Comparison of ENCODE assay signal across 8 cellular contexts in the genomic region with DNA sequence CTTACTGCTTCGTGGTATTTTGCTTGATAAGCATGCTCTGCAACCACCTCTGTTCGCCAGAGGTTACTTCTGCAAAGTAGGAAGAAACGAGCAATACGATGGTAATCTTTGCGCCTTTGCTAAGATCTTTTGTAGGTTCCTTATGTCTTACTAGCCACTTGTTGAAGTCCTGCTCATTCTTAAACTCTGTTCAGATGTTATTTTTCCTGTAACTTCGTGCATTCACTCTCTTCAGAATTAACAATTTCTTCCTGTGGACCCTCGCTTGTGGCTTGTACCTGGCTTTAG. TPM values are rescaled to one million over a fixed set of nuclear protein-coding genes. Genes with fewer than 3 reads are reported as not detected.
DNase-seq lines count a peak whose midpoint lies in the region; ATAC-seq and TF ChIP-seq lines count a peak whose summit lies in the region.

No MANE protein-coding gene starts in this region.

- dilution Hi-C loops in mammary epithelial cell (cut with HindIII; ENCODE audit: low sequenced_read_pairs), result no loop called here

- H3K4me3 ChIP-seq in heart left ventricle (peak overlapping the region; percentile 52 to 96 (median 82)), mammary epithelial cell (replicated peaks in 1 of 3; ENCODE audit: insufficient read depth in 1 of 3, low read depth in 2 of 3, low read length in 3 of 3) (peak overlapping the region; percentile 72 to 97 (median 96)), muscle layer of colon (ENCODE audit: low read depth in 1 of 2, low read length in 2 of 2) (peak overlapping the region; percentile 63 to 93)

- peak overlapping the region; percentile 93 to 99 (median 98) for H3K27ac ChIP-seq in heart left ventricle
- H3K27ac ChIP-seq in KOPT-K1 (ENCODE audit: low read depth, low read length, poor library complexity, severe bottlenecking), result peak overlapping the region; percentile 90
- H3K27ac ChIP-seq in mammary epithelial cell (ENCODE audit: insufficient read depth, low read depth, low read length), result peak overlapping the region; percentile 92
- H3K27ac ChIP-seq in muscle layer of colon (ENCODE audit: low read depth, low read length), result peak overlapping the region; percentile 97

- CTCF ChIA-PET in mammary epithelial cell (lab: Charles Lee; ENCODE audit: low non-redundant PET), result interaction anchor here (1.0 kb wide), 1 partner anchor 293 kb away, joined by 4 read pairs; no protein-coding TSS in a partner anchor

- H3K9me3 ChIP-seq in heart left ventricle (peaks cover 0 to 9% (median 0%) of the 10 kb centered on the region in 12 donors), KOPT-K1 (ENCODE audit: insufficient read depth, low read length, poor library complexity, severe bottlenecking) (peaks cover 25% of the 10 kb centered on the region), mammary epithelial cell (replicated peaks; ENCODE audit: insufficient read depth, low read length) (no peaks in the 10 kb centered on the region), muscle layer of colon (ENCODE audit: low read length) (no peaks in the 10 kb centered on the region)

- peaks cover 0 to 57% (median 20%) of the 10 kb centered on the region in 12 donors for H3K4me1 ChIP-seq in heart left ventricle
- peaks cover 8% of the 10 kb centered on the region for H3K4me1 ChIP-seq in mammary epithelial cell (ENCODE audit: insufficient read depth, low read length)
- H3K4me1 ChIP-seq in muscle layer of colon (ENCODE audit: insufficient read depth, low read length), result peaks cover 28% of the 10 kb centered on the region

- no peaks in the 10 kb centered on the region for H4K20me1 ChIP-seq in mammary epithelial cell (ENCODE audit: insufficient read depth, low read length)

- peaks cover 45% of the 10 kb centered on the region for H3K79me2 ChIP-seq in mammary epithelial cell (ENCODE audit: insufficient read depth, low read length)

- TSS peak; percentile 29 for BruUV-seq in mammary epithelial cell (replicated peaks; lab: Mats Ljungman, UMichigan)

- DNase-seq in heart left ventricle (no peak), cardiac septum (ENCODE audit: low spot score) (no peak), mammary epithelial cell (no peak), HPDE6-E6E7 (ENCODE audit: extremely low spot score) (no peak), germinal center (ENCODE audit: low spot score) (no peak)

- peaks cover 0 to 19% (median 10%) of the 10 kb centered on the region in 9 donors for H3K36me3 ChIP-seq in heart left ventricle
- H3K36me3 ChIP-seq in KOPT-K1 (ENCODE audit: insufficient read depth, low read length), result peaks cover 26% of the 10 kb centered on the region
- peaks cover 6% of the 10 kb centered on the region for H3K36me3 ChIP-seq in mammary epithelial cell (ENCODE audit: insufficient read depth, low read length)
- peaks cover 7% of the 10 kb centered on the region for H3K36me3 ChIP-seq in muscle layer of colon (ENCODE audit: insufficient read depth, low read length)

- TF ChIP-seq POLR2A in heart left ventricle (IDR thresholded peaks at IDR 0.05), result no peak

- H3K4me2 ChIP-seq in mammary epithelial cell (ENCODE audit: insufficient read depth, low read depth, low read length), result peak overlapping the region; percentile 88

- H3K27me3 ChIP-seq in heart left ventricle, result no peaks in the 10 kb centered on the region
- no peaks in the 10 kb centered on the region for H3K27me3 ChIP-seq in mammary epithelial cell (ENCODE audit: insufficient read depth, low read length)
- no peaks in the 10 kb centered on the region for H3K27me3 ChIP-seq in muscle layer of colon (ENCODE audit: control insufficient read depth in 1 of 2, insufficient read depth in 2 of 2, low read length in 2 of 2)

- peak overlapping the region; percentile 94 for H2AFZ ChIP-seq in mammary epithelial cell (ENCODE audit: low read depth, low read length)

- TF ChIP-seq CTCF in heart left ventricle (IDR thresholded peaks at IDR 0.05), result no peak
- no peak for TF ChIP-seq CTCF in mammary epithelial cell (conservative IDR thresholded peaks at IDR 0.05 in 1 of 2, IDR thresholded peaks at IDR 0.05 in 1 of 2; ENCODE audit: extremely low read depth in 1 of 2, insufficient read depth in 1 of 2, low read depth in 1 of 2, low read length in 2 of 2)

- no peak for ATAC-seq in heart left ventricle
- no peak for ATAC-seq in GM21447 (IDR thresholded peaks at IDR 0.05; ENCODE audit: unreplicated experiment)

- intact Hi-C loops in heart left ventricle (cut with DNase I), result loop anchor here in 9 of 10 donors (1.0 to 5.0 kb wide), 8 partner anchors 35 to 91 kb away; partner anchors contain the start of gene PHC1 (in 1 of the 9)
- intact Hi-C loops in cardiac septum (cut with DNase I), result loop anchor here (2.0 kb wide), 1 partner anchor 89 kb away; no protein-coding TSS in a partner anchor
- intact Hi-C loops in mammary epithelial cell (cut with micrococcal nuclease), result loop anchor here (1.0 kb wide), 1 partner anchor 89 kb away; no protein-coding TSS in a partner anchor

- H3K9ac ChIP-seq in mammary epithelial cell (ENCODE audit: insufficient read depth, low read length), result peak overlapping the region; percentile 96
- peak overlapping the region; percentile 84 for H3K9ac ChIP-seq in muscle layer of colon (ENCODE audit: low read length)

- WGBS in heart left ventricle, 4 donors, result 0 to 2% (median 0%) methylated on average over 7 of the region's 7 CpGs
- WGBS in mammary epithelial cell (ENCODE audit: low coverage, missing lambda C conversion rate), result 0% methylated on average over 7 of the region's 7 CpGs

- in situ Hi-C loops in mammary epithelial cell (cut with MboI; ENCODE audit: low sequenced_read_pairs in 2 of 2), result loop anchor here in 1 of 2 donors (10.0 kb wide), 1 partner anchor 95 kb away; no protein-coding TSS in a partner anchor

RNA-seq across cellular contexts. Expression of gene M6PR, which starts 0.8 kb away (rescaled TPM):
- total RNA-seq in heart left ventricle (100 to 1,000 TPM in 6 of 9 donors, 10 to 100 TPM in 3; 66.7 to 150 (median 102) TPM), cardiac septum (87.1 TPM), mammary epithelial cell (100 to 1,000 TPM; 117 to 165 TPM)
- polyA plus RNA-seq in heart left ventricle (10 to 100 TPM; 58.7 to 98.6 TPM), mammary epithelial cell (108 TPM)
- polyA minus RNA-seq in mammary epithelial cell, result 319 TPM

RNA-seq across cellular contexts. Expression of gene PHC1, which starts 35.9 kb away (rescaled TPM):
- 10 to 100 TPM; 21.8 to 38.2 (median 24.7) TPM for total RNA-seq in heart left ventricle
- 10 to 100 TPM; 14.1 to 25.4 TPM for polyA plus RNA-seq in heart left ventricle
- total RNA-seq in cardiac septum, result 25.5 TPM
- 10 to 100 TPM; 13.0 to 16.0 TPM for total RNA-seq in mammary epithelial cell
- polyA plus RNA-seq in mammary epithelial cell, result 12.1 TPM
- 10.3 TPM for polyA minus RNA-seq in mammary epithelial cell

RNA-seq across cellular contexts. Expression of gene KLRG1, which starts 39.1 kb away (rescaled TPM):
- 1 to 10 TPM in 8 of 9 donors, not detected in 1; 2.6 to 9.1 (median 4.4) TPM for total RNA-seq in heart left ventricle
- 1 to 10 TPM; 3.6 to 4.1 TPM for polyA plus RNA-seq in heart left ventricle
- total RNA-seq in cardiac septum, result 3.1 TPM
- total RNA-seq in mammary epithelial cell, result under 1 TPM in 1 of 2 donors, not detected in 1; 0.35 TPM
- 0.40 TPM for polyA plus RNA-seq in mammary epithelial cell
- not detected for polyA minus RNA-seq in mammary epithelial cell
